In the genomic region with DNA sequence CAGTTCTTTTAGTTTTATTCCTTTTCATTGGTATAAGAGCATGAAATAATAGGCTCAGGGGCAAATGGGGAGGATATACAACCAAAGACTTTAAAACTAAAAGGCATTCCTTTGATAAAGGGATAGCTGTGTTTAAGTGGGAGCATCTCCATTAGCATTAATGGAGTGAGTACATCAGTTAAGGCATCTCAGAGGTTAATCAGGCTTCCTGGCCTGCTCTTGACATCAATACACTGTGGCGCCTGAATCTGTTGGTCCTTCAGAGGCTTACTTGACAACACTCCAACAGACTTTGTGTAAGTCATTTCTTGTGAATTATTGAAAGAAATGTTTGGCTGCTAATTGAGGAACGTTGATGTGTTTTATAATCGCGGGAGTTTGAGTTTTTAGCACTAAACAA, we compare ENCODE assay signal across 29 cellular contexts.
"Had no signal": no experiment of that assay in that cellular context is flagged by ENCODE, and none has a peak within 500 bp of the region (broad histone marks: within the 10 kb centered on the region; RNA-seq: fewer than 3 reads in every experiment).

No MANE protein-coding gene starts in this region.

- H3K4me1 ChIP-seq: esophagus muscularis mucosa, spleen, testis, uterus had no signal

- H3K27me3 ChIP-seq: esophagus muscularis mucosa, spleen, testis, uterus had no signal

- DNase-seq: activated CD4-positive, alpha-beta T cell treated with anti-CD3 and anti-CD28 coated beads for 36 hours; activated CD4-positive, CD25-positive, alpha-beta regulatory T cell; activated CD8-positive, alpha-beta memory T cell treated with anti-CD3 and anti-CD28 coated beads, Interleukin-2, amount 10 ng/mL, durations not matched to agents 7 days and 5 days; activated CD8-positive, alpha-beta T cell treated with anti-CD3 and anti-CD28 coated beads, Interleukin-2, amount 10 ng/mL, durations not matched to agents 7 days and 5 days; activated naive CD8-positive, alpha-beta T cell treated with anti-CD3 and anti-CD28 coated beads, Interleukin-2, amount 50 U/mL, for 24 hours; activated T-cell treated with anti-CD3 and anti-CD28 coated beads, Interleukin-2, amount 50 U/mL, for 48 hours; amygdala; foreskin melanocyte; kidney; left colon; mammary epithelial cell; midbrain; naive thymus-derived CD8-positive, alpha-beta T cell; occipital lobe; right cardiac atrium; spleen; stimulated activated CD4-positive, alpha-beta T cell treated with anti-CD3 and anti-CD28 coated beads, Interleukin-2, amount 100 ng/mL, for 48 hours; stimulated activated naive CD8-positive, alpha-beta T cell treated with anti-CD3 and anti-CD28 coated beads, Interleukin-15, Interleukin-2, amounts not matched to agents 100 U/mL and 50 U/mL, for 24 hours; T-helper 1 cell; testis; uterus had no signal

- H3K36me3 Mint-ChIP-seq: activated CD8-positive, alpha-beta memory T cell treated with anti-CD3 and anti-CD28 coated beads, Interleukin-2, amount 10 ng/mL, durations not matched to agents 7 days and 5 days had no signal

- H3K9me3 Mint-ChIP-seq: activated naive CD4-positive, alpha-beta T cell treated with anti-CD3 and anti-CD28 coated beads, Interleukin-2, amount 50 U/mL, for 24 hours; activated naive CD8-positive, alpha-beta T cell treated with anti-CD3 and anti-CD28 coated beads, Interleukin-2, amount 50 U/mL, for 24 hours; activated T-helper 2 cell treated with anti-CD3 and anti-CD28 coated beads, Interferon-gamma antibody, Interleukin-2, Interleukin-4, amounts not matched to agents 10 μg/mL and 5 μg/mL and 100 μg/mL, durations not matched to agents 14 hours and 24 hours and 36 hours; central memory CD8-positive, alpha-beta T cell; dendritic cell treated with granulocyte-macrophage colony-stimulating factor and Interleukin-4, amounts not matched to agents 40 ng/mL and 50 ng/mL, for 4 days; naive thymus-derived CD8-positive, alpha-beta T cell; neural crest cell; T-helper 2 cell treated with Interferon-gamma antibody and Interleukin-4, amounts not matched to agents 5 μg/mL and 100 μg/mL, for 36 hours; type B pancreatic cell had no signal

- H3K27me3 Mint-ChIP-seq: activated CD4-positive, alpha-beta T cell treated with anti-CD3 and anti-CD28 coated beads for 36 hours; activated CD8-positive, alpha-beta memory T cell treated with anti-CD3 and anti-CD28 coated beads, Interleukin-2, amount 10 ng/mL, durations not matched to agents 7 days and 5 days; activated naive CD4-positive, alpha-beta T cell treated with anti-CD3 and anti-CD28 coated beads, Interleukin-2, amount 50 U/mL, for 24 hours; activated naive CD8-positive, alpha-beta T cell treated with anti-CD3 and anti-CD28 coated beads, Interleukin-2, amount 50 U/mL, for 24 hours; central memory CD8-positive, alpha-beta T cell; dendritic cell treated with granulocyte-macrophage colony-stimulating factor and Interleukin-4, amounts not matched to agents 40 ng/mL and 50 ng/mL, for 4 days; naive thymus-derived CD8-positive, alpha-beta T cell; type B pancreatic cell had no signal

- H3K36me3 ChIP-seq: uterus had no signal

- H3K9me3 ChIP-seq: esophagus muscularis mucosa, spleen, testis, uterus had no signal

- H3K27ac ChIP-seq: esophagus muscularis mucosa, spleen, testis, uterus had no signal

- H3K4me3 ChIP-seq: esophagus muscularis mucosa, spleen, testis, uterus had no signal

- H3K4me1 Mint-ChIP-seq: activated CD4-positive, alpha-beta T cell treated with anti-CD3 and anti-CD28 coated beads for 36 hours; activated CD8-positive, alpha-beta memory T cell treated with anti-CD3 and anti-CD28 coated beads, Interleukin-2, amount 10 ng/mL, durations not matched to agents 7 days and 5 days; activated naive CD4-positive, alpha-beta T cell treated with anti-CD3 and anti-CD28 coated beads, Interleukin-2, amount 50 U/mL, for 24 hours; activated naive CD8-positive, alpha-beta T cell treated with anti-CD3 and anti-CD28 coated beads, Interleukin-2, amount 50 U/mL, for 24 hours; central memory CD8-positive, alpha-beta T cell had no signal

- H3K4me3 Mint-ChIP-seq: activated CD4-positive, alpha-beta T cell treated with anti-CD3 and anti-CD28 coated beads for 36 hours; activated CD8-positive, alpha-beta memory T cell treated with anti-CD3 and anti-CD28 coated beads, Interleukin-2, amount 10 ng/mL, durations not matched to agents 7 days and 5 days; activated CD8-positive, alpha-beta T cell treated with anti-CD3 and anti-CD28 coated beads, Interleukin-2, amount 10 ng/mL, durations not matched to agents 7 days and 5 days; activated naive CD4-positive, alpha-beta T cell treated with anti-CD3 and anti-CD28 coated beads, Interleukin-2, amount 50 U/mL, for 24 hours; activated naive CD8-positive, alpha-beta T cell treated with anti-CD3 and anti-CD28 coated beads, Interleukin-2, amount 50 U/mL, for 24 hours; central memory CD8-positive, alpha-beta T cell; dendritic cell treated with granulocyte-macrophage colony-stimulating factor and Interleukin-4, amounts not matched to agents 40 ng/mL and 50 ng/mL, for 4 days; naive thymus-derived CD8-positive, alpha-beta T cell; neural crest cell; T-helper 2 cell treated with Interferon-gamma antibody and Interleukin-4, amounts not matched to agents 5 μg/mL and 100 μg/mL, for 36 hours; type B pancreatic cell had no signal

- ATAC-seq: activated CD4-positive, alpha-beta T cell treated with anti-CD3 and anti-CD28 coated beads for 36 hours; activated CD8-positive, alpha-beta memory T cell treated with anti-CD3 and anti-CD28 coated beads, Interleukin-2, amount 10 ng/mL, durations not matched to agents 7 days and 5 days; activated CD8-positive, alpha-beta T cell treated with anti-CD3 and anti-CD28 coated beads, Interleukin-2, amount 10 ng/mL, durations not matched to agents 7 days and 5 days; activated naive CD8-positive, alpha-beta T cell treated with anti-CD3 and anti-CD28 coated beads, Interleukin-2, amount 50 U/mL, for 24 hours; left colon; naive thymus-derived CD8-positive, alpha-beta T cell; right cardiac atrium; stimulated activated naive CD8-positive, alpha-beta T cell treated with anti-CD3 and anti-CD28 coated beads, Interleukin-15, Interleukin-2, amounts not matched to agents 100 U/mL and 50 U/mL, for 24 hours had no signal

- FAIRE-seq: kidney had no signal

- H3K27ac Mint-ChIP-seq: activated CD4-positive, alpha-beta T cell treated with anti-CD3 and anti-CD28 coated beads for 36 hours; activated CD8-positive, alpha-beta memory T cell treated with anti-CD3 and anti-CD28 coated beads, Interleukin-2, amount 10 ng/mL, durations not matched to agents 7 days and 5 days; activated CD8-positive, alpha-beta T cell treated with anti-CD3 and anti-CD28 coated beads, Interleukin-2, amount 10 ng/mL, durations not matched to agents 7 days and 5 days; activated naive CD4-positive, alpha-beta T cell treated with anti-CD3 and anti-CD28 coated beads, Interleukin-2, amount 50 U/mL, for 24 hours; activated naive CD8-positive, alpha-beta T cell treated with anti-CD3 and anti-CD28 coated beads, Interleukin-2, amount 50 U/mL, for 24 hours; activated T-helper 2 cell treated with anti-CD3 and anti-CD28 coated beads, Interferon-gamma antibody, Interleukin-2, Interleukin-4, amounts not matched to agents 10 μg/mL and 5 μg/mL and 100 μg/mL, durations not matched to agents 14 hours and 24 hours and 36 hours; dendritic cell treated with granulocyte-macrophage colony-stimulating factor and Interleukin-4, amounts not matched to agents 40 ng/mL and 50 ng/mL, for 4 days; naive thymus-derived CD8-positive, alpha-beta T cell; T-helper 2 cell treated with Interferon-gamma antibody and Interleukin-4, amounts not matched to agents 5 μg/mL and 100 μg/mL, for 36 hours; type B pancreatic cell had no signal
